Comparison of ENCODE assay signal across 10 cellular contexts in the genomic region with DNA sequence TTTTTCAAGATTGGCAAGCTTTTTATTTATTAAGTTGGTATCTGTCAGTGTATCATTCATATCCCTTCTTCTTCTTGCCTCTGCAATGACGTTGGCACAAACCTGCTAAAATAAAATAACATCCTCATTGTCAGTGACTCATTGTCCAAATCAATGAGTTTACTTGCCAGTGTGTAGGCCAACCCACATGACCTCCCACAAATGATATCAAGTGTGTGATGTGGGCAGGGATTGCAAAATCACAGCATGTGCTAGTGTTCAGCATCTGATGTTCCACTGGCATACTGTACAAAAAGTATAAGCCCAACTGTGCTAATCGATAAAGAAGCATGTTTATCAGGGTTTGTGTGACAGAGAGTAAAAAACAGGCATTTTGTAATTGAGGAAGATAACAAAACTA. TPM values are rescaled to one million over a fixed set of nuclear protein-coding genes. Genes with fewer than 3 reads are reported as not detected.
DNase-seq lines count a peak whose midpoint lies in the region; ATAC-seq, FAIRE-seq and TF ChIP-seq lines count a peak whose summit lies in the region.
"Had no signal": no experiment of that assay in that cellular context is flagged by ENCODE, and none has a peak within 500 bp of the region (broad histone marks: within the 10 kb centered on the region; RNA-seq: fewer than 3 reads in every experiment).

No MANE protein-coding gene starts in this region.

- H3K4me3 ChIP-seq in astrocyte (ENCODE audit: insufficient read depth, low read depth, low read length) (no peak overlapping the region), HepG2 (replicated peaks in 1 of 3; ENCODE audit: insufficient read depth in 1 of 3, low read depth in 2 of 3, low read length in 3 of 3) (no peak overlapping the region)
- no peak overlapping the region for H3K4me3 ChIP-seq in CD8-positive, alpha-beta memory T cell (ENCODE audit: low read length)

- POLR2A ChIA-PET in HepG2 (lab: Yijun Ruan, JAX) = no interaction called here
- POLR2A ChIA-PET in CD8-positive, alpha-beta memory T cell (lab: Charles Lee) = no interaction called here

- H3K4me2 ChIP-seq in astrocyte (ENCODE audit: low read length) (no peak overlapping the region), HepG2 (ENCODE audit: low read depth, low read length) (no peak overlapping the region)

- H4K20me1 ChIP-seq in astrocyte (ENCODE audit: insufficient read depth, low read length) (no peaks in the 10 kb centered on the region), HepG2 (ENCODE audit: insufficient read depth, low read length) (no peaks in the 10 kb centered on the region)

- no peaks in the 10 kb centered on the region for H3K36me3 Mint-ChIP-seq in astrocyte (ENCODE audit: low read depth, unreplicated experiment)
- H3K36me3 Mint-ChIP-seq in CD8-positive, alpha-beta memory T cell = peaks cover 0 to 2% (median 0%) of the 10 kb centered on the region in 3 donors

- no peak overlapping the region for H3K27ac Mint-ChIP-seq in astrocyte (ENCODE audit: unreplicated experiment)
- H3K27ac Mint-ChIP-seq in CD8-positive, alpha-beta memory T cell = no peak overlapping the region

- CTCF ChIA-PET in HepG2 (lab: Yijun Ruan, JAX; ENCODE audit: low intra/inter-chr PET ratio, low total read pairs) = no interaction called here
- CTCF ChIA-PET in CD8-positive, alpha-beta memory T cell (lab: Charles Lee) = no interaction called here

- no peaks in the 10 kb centered on the region for H3K36me3 ChIP-seq in astrocyte (ENCODE audit: insufficient read depth, low read length)
- H3K36me3 ChIP-seq in HepG2 (replicated peaks in 1 of 2; ENCODE audit: control insufficient read depth in 1 of 2, insufficient read depth in 2 of 2, low read length in 2 of 2) = no peaks in the 10 kb centered on the region
- H3K36me3 ChIP-seq in CD8-positive, alpha-beta memory T cell (ENCODE audit: insufficient read depth, low read length) = no peaks in the 10 kb centered on the region

- in situ Hi-C loops in HepG2 (cut with HindIII; ENCODE audit: extremely low pct_ligation_motif_present, low pct_unique_long_range_greater_than_20kb) = no loop called here

- no peak for TF ChIP-seq CTCF in astrocyte (IDR thresholded peaks at IDR 0.05; ENCODE audit: insufficient read depth, low read depth, low read length)
- TF ChIP-seq CTCF in HepG2 (CRISPR knock-in tag; IDR thresholded peaks at IDR 0.05) = no peak

- intact Hi-C loops in HepG2 (cut with micrococcal nuclease; ENCODE audit: unreplicated experiment) = no loop called here

- no TSS peak for BruUV-seq in HepG2 (replicated peaks; lab: Mats Ljungman, UMichigan)

- no peak overlapping the region for H3K4me3 Mint-ChIP-seq in astrocyte (ENCODE audit: unreplicated experiment)
- H3K4me3 Mint-ChIP-seq in CD8-positive, alpha-beta memory T cell = no peak overlapping the region

- H3K4me1 Mint-ChIP-seq in astrocyte (ENCODE audit: low read depth, unreplicated experiment) = peaks cover 12% of the 10 kb centered on the region
- peaks cover 0 to 14% (median 5%) of the 10 kb centered on the region in 3 donors for H3K4me1 Mint-ChIP-seq in CD8-positive, alpha-beta memory T cell

- no peak for TF ChIP-seq POLR2A in HepG2 (IDR thresholded peaks at IDR 0.05; ENCODE audit: insufficient read depth in 1 of 2, low read depth in 2 of 2, low read length in 2 of 2)

- H3K27me3 ChIP-seq in astrocyte (ENCODE audit: insufficient read depth, low read length) (no peaks in the 10 kb centered on the region), HepG2 (ENCODE audit: control insufficient read depth in 1 of 2, insufficient read depth in 2 of 2, low read length in 2 of 2) (no peaks in the 10 kb centered on the region)
- no peaks in the 10 kb centered on the region for H3K27me3 ChIP-seq in CD8-positive, alpha-beta memory T cell (ENCODE audit: insufficient read depth, low read length, poor library complexity, severe bottlenecking)

- H3K27me3 Mint-ChIP-seq in astrocyte (ENCODE audit: low read depth, unreplicated experiment) = no peaks in the 10 kb centered on the region
- no peaks in the 10 kb centered on the region for H3K27me3 Mint-ChIP-seq in CD8-positive, alpha-beta memory T cell

- WGBS in HepG2 (ENCODE audit: low lambda C conversion rate) = 9% methylated on average over 2 of the region's 2 CpGs

- H3K79me2 ChIP-seq in astrocyte (ENCODE audit: insufficient read depth, low read length) (no peaks in the 10 kb centered on the region), HepG2 (ENCODE audit: insufficient read depth, low read length) (no peaks in the 10 kb centered on the region)

- H3K9me3 Mint-ChIP-seq in astrocyte (ENCODE audit: unreplicated experiment) = no peaks in the 10 kb centered on the region
- no peaks in the 10 kb centered on the region for H3K9me3 Mint-ChIP-seq in CD8-positive, alpha-beta memory T cell

- no peaks in the 10 kb centered on the region for H3K9me3 ChIP-seq in astrocyte (ENCODE audit: insufficient read depth, low read depth, low read length)
- H3K9me3 ChIP-seq in HepG2 (ENCODE audit: low read length) = no peaks in the 10 kb centered on the region
- H3K9me3 ChIP-seq in CD8-positive, alpha-beta memory T cell (ENCODE audit: low read length) = no peaks in the 10 kb centered on the region

- no peak overlapping the region for H2AFZ ChIP-seq in astrocyte (ENCODE audit: low read depth, low read length)
- H2AFZ ChIP-seq in HepG2 (ENCODE audit: low read length) = no peak overlapping the region

- TF ChIP-seq RAD21 in HepG2 (CRISPR knock-in tag; IDR thresholded peaks at IDR 0.05) = no peak

- no peak overlapping the region for H3K9ac ChIP-seq in astrocyte (ENCODE audit: low read length)
- no peak overlapping the region for H3K9ac ChIP-seq in HepG2 (ENCODE audit: insufficient read depth, low read depth, low read length)

- TF ChIP-seq EP300 in HepG2 (IDR thresholded peaks at IDR 0.05; ENCODE audit: low read depth in 2 of 2, low read length in 2 of 2) (peak in 1 of 2 experiments; percentile 9; a peak in 1 of 4 replicates), HepG2 (CRISPR knock-in tag; IDR thresholded peaks at IDR 0.05; ENCODE audit: borderline replicate concordance) (no peak)

- H3K4me1 ChIP-seq in astrocyte (ENCODE audit: insufficient read depth, low read length) (peaks cover 5% of the 10 kb centered on the region), HepG2 (ENCODE audit: insufficient read depth, low read length) (no peaks in the 10 kb centered on the region)
- no peaks in the 10 kb centered on the region for H3K4me1 ChIP-seq in CD8-positive, alpha-beta memory T cell (ENCODE audit: insufficient read depth, low read length)

- DNase-seq in Ammon's horn (ENCODE audit: low spot score) (peak; percentile 66), HPDE6-E6E7 (ENCODE audit: extremely low spot score) (peak; percentile 58), astrocyte (ENCODE audit: low read depth) (peak; percentile 67), HepG2 (ENCODE audit: low spot score) (peak; percentile 55), HK-2 (ENCODE audit: unreplicated experiment) (no peak)
- DNase-seq in activated CD8-positive, alpha-beta memory T cell treated with anti-CD3 and anti-CD28 coated beads for 24 hours = no peak
- no peak for DNase-seq in CD8-positive, alpha-beta memory T cell
- DNase-seq: NCI-H526 treated with DMSO at 0.1 percent for 48 hours; stimulated activated CD4-positive, alpha-beta T cell treated with anti-CD3 and anti-CD28 coated beads, Interleukin-4, amount 100 ng/mL, for 1 hour had no signal

- FAIRE-seq in astrocyte (lab: Jason Lieb, UNC) (no peak), HepG2 (lab: Jason Lieb, UNC) (no peak)

- no peak overlapping the region for H3K27ac ChIP-seq in astrocyte (ENCODE audit: low read depth, low read length)
- H3K27ac ChIP-seq in HepG2 (ENCODE audit: extremely low read length, insufficient read depth, low read length) = no peak overlapping the region
- no peak overlapping the region for H3K27ac ChIP-seq in CD8-positive, alpha-beta memory T cell (ENCODE audit: low read depth, low read length)

- ATAC-seq in HepG2 (no peak), GM21515 (IDR thresholded peaks at IDR 0.05; ENCODE audit: unreplicated experiment) (no peak)

RNA-seq across cellular contexts. Expression of a gene that starts 25.5 kb away (rescaled TPM):
- 0.39 and 0.50 TPM in 2 replicates for total RNA-seq in astrocyte
- total RNA-seq in HepG2 (2016; rRNA removed; fragmentation: Illumina TruSeq; extraction: Trizol) = 1.6 and 2.6 TPM in 2 replicates
- total RNA-seq in HepG2 (2016; cell fraction: cytosol; rRNA removed; fragmentation: Illumina TruSeq; extraction: Trizol; ENCODE audit: low read depth) = 0.44 and 0.61 TPM in 2 replicates
- 1.6 and 2.9 TPM in 2 replicates for total RNA-seq in HepG2 (2016; cell fraction: insoluble cytoplasmic fraction; rRNA removed; fragmentation: Illumina TruSeq; extraction: Trizol)
- 1.7 TPM in 2 replicates for total RNA-seq in HepG2 (2016; cell fraction: membrane; rRNA removed; fragmentation: Illumina TruSeq; extraction: Trizol)
- 2.6 and 3.3 TPM in 2 replicates for total RNA-seq in HepG2 (2016; cell fraction: nucleus; rRNA removed; fragmentation: Illumina TruSeq; extraction: Trizol)
- polyA plus RNA-seq in HepG2 (2011; rRNA removed) = 1.9 and 2.4 TPM in 2 replicates
- 1.2 and 1.9 TPM in 2 replicates for polyA plus RNA-seq in HepG2 (2011; cell fraction: cytosol; rRNA removed)
- polyA plus RNA-seq in HepG2 (2011; cell fraction: nucleus; rRNA removed) = 1.6 and 2.1 TPM in 2 replicates
- polyA plus RNA-seq in HepG2 (2012) = 1.5 and 5.2 TPM in 2 replicates
- 0.33 and 0.34 TPM in 2 replicates for polyA plus RNA-seq in HepG2 (2016; cell fraction: cytosol; fragmentation: Illumina TruSeq; extraction: Trizol; ENCODE audit: low read depth)
- 1.3 and 1.4 TPM in 2 replicates for polyA plus RNA-seq in HepG2 (2016; cell fraction: insoluble cytoplasmic fraction; fragmentation: Illumina TruSeq; extraction: Trizol; ENCODE audit: low read depth)
- polyA plus RNA-seq in HepG2 (2016; cell fraction: membrane; fragmentation: Illumina TruSeq; extraction: Trizol; ENCODE audit: low read depth) = 0.50 and 0.84 TPM in 2 replicates
- 3.0 and 4.0 TPM in 2 replicates for polyA plus RNA-seq in HepG2 (2016; cell fraction: nucleus; fragmentation: Illumina TruSeq; extraction: Trizol; ENCODE audit: insufficient read depth, low read depth)
- 0.96 and 4.6 TPM in 2 replicates for polyA minus RNA-seq in HepG2 (2011; rRNA and poly(A)+ RNA removed; ENCODE audit: low replicate concordance)
- 1.1 and 2.4 TPM in 2 replicates for polyA minus RNA-seq in HepG2 (2011; cell fraction: cytosol; rRNA and poly(A)+ RNA removed)
- 1.7 and 2.8 TPM in 2 replicates for polyA minus RNA-seq in HepG2 (2011; cell fraction: nucleus; rRNA and poly(A)+ RNA removed)
- total RNA-seq in CD8-positive, alpha-beta memory T cell = 1 to 10 TPM; 5.4 to 6.2 TPM
- 6.8 TPM for polyA plus RNA-seq in CD8-positive, alpha-beta memory T cell

Comparison
In these comparisons a context has a peak if more than half of its experiments do, and no peak if none do; other contexts are left out.
1. DNase-seq: peak in Ammon's horn (single experiment), HPDE6-E6E7 (single experiment), astrocyte (single experiment) and HepG2 (single experiment); none in activated CD8-positive, alpha-beta memory T cell treated with anti-CD3 and anti-CD28 coated beads for 24 hours (single experiment), CD8-positive, alpha-beta memory T cell (0 of 5) and HK-2 (single experiment).